1 cellular context compared by ENCODE assay signal in the genomic region with DNA sequence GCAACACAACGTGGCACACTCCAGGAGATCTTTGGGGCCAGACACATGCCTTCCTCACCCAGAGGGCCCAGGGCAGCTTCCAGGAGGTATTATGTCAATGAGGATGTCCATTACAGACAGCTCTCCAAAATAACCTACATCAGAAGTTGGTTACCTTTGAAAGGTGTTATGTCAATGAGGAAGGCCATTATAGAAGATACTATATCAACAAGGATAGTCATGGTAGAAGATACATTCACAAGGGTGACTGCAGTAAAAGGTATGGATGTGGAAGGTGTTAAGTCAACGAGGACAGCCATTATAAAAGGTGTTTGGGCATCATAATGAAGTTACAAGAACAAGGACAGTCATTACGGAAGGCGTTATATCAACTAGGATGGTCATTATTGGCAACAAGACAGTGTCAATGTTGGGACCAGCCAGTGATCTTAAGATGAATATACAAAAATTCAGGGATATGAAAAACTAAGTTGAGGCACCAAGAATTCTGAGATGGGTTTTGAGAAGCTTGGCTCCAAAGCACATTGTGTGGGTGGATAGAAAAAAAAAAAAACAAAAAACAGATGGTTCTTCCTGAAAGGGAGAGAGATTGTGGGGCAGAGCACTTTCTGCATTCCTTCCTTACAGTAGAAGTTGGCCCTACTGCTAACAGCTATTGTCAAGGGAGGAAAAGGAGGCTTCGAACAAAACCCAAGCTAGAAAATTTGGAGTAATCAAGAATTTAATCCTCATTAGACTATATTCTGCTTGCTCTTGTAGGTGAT.
A peak's percentile ranks its signal among the peaks of the same experiment; 100 is the strongest.
TF ChIP-seq lines count a peak whose summit lies in the region.

No MANE protein-coding gene starts in this region.

TF ChIP-seq in K562, 482 proteins besides CTCF, POLR2A, EP300 and RAD21 (continued from another document and continues in another):
- TF ChIP-seq ZNF780A (CRISPR knock-in tag; IDR thresholded peaks at IDR 0.05) (no peak), BCOR (IDR thresholded peaks at IDR 0.05) (no peak), DMBX1 (CRISPR knock-in tag; IDR thresholded peaks at IDR 0.05; ENCODE audit: borderline replicate concordance) (no peak), ZNF253 (CRISPR knock-in tag; conservative IDR thresholded peaks at IDR 0.05) (no peak), TGIF2 (CRISPR knock-in tag; IDR thresholded peaks at IDR 0.05) (no peak), YBX1 (IDR thresholded peaks at IDR 0.05) (no peak), COPS2 (conservative IDR thresholded peaks at IDR 0.05) (no peak), ZNF316 (IDR thresholded peaks at IDR 0.05) (no peak), ARNT (IDR thresholded peaks at IDR 0.05) (no peak; a peak in 1 of 4 replicates), ILK (tag; IDR thresholded peaks at IDR 0.05; ENCODE audit: borderline replicate concordance, low read depth) (no peak), SMARCA5 (IDR thresholded peaks at IDR 0.05) (no peak), ILF3 (IDR thresholded peaks at IDR 0.05; ENCODE audit: borderline replicate concordance) (no peak), ZKSCAN8 (CRISPR knock-in tag; IDR thresholded peaks at IDR 0.05) (no peak), ETV1 (tag; conservative IDR thresholded peaks at IDR 0.05; ENCODE audit: low read depth) (no peak), CREB1 (IDR thresholded peaks at IDR 0.05) (no peak), CREB1 (CRISPR knock-in tag; IDR thresholded peaks at IDR 0.05) (no peak), SMAD2 (IDR thresholded peaks at IDR 0.05; ENCODE audit: low read depth, low read length) (no peak), MCM7 (IDR thresholded peaks at IDR 0.05) (no peak), NR3C1 (CRISPR knock-in tag; IDR thresholded peaks at IDR 0.05) (no peak), ZNF324 (CRISPR knock-in tag; IDR thresholded peaks at IDR 0.05) (no peak), MECOM (CRISPR knock-in tag; IDR thresholded peaks at IDR 0.05) (peak; percentile 64), TOE1 (IDR thresholded peaks at IDR 0.05; ENCODE audit: borderline replicate concordance) (no peak), TOE1 (CRISPR knock-in tag; IDR thresholded peaks at IDR 0.05; ENCODE audit: borderline replicate concordance, low read depth) (no peak), CEBPB (tag; IDR thresholded peaks at IDR 0.05) (no peak), MTA2 (IDR thresholded peaks at IDR 0.05; ENCODE audit: low read depth) (no peak), HNRNPL (IDR thresholded peaks at IDR 0.05; ENCODE audit: low read depth, low read length) (no peak), CREBBP (IDR thresholded peaks at IDR 0.05; ENCODE audit: low read depth, low read length) (no peak), EWSR1 (IDR thresholded peaks at IDR 0.05; ENCODE audit: borderline replicate concordance, low read depth, partially characterized antibody) (no peak)
- TF ChIP-seq, protein P1, sequence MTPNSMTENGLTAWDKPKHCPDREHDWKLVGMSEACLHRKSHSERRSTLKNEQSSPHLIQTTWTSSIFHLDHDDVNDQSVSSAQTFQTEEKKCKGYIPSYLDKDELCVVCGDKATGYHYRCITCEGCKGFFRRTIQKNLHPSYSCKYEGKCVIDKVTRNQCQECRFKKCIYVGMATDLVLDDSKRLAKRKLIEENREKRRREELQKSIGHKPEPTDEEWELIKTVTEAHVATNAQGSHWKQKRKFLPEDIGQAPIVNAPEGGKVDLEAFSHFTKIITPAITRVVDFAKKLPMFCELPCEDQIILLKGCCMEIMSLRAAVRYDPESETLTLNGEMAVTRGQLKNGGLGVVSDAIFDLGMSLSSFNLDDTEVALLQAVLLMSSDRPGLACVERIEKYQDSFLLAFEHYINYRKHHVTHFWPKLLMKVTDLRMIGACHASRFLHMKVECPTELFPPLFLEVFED (CRISPR knock-in tag; conservative IDR thresholded peaks at IDR 0.05), result no peak
- TF ChIP-seq, protein P2, sequence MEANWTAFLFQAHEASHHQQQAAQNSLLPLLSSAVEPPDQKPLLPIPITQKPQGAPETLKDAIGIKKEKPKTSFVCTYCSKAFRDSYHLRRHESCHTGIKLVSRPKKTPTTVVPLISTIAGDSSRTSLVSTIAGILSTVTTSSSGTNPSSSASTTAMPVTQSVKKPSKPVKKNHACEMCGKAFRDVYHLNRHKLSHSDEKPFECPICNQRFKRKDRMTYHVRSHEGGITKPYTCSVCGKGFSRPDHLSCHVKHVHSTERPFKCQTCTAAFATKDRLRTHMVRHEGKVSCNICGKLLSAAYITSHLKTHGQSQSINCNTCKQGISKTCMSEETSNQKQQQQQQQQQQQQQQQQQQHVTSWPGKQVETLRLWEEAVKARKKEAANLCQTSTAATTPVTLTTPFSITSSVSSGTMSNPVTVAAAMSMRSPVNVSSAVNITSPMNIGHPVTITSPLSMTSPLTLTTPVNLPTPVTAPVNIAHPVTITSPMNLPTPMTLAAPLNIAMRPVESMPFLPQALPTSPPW (CRISPR knock-in tag; IDR thresholded peaks at IDR 0.05), result 0 out of 2 replicates have a peak, but pooled peaks have one; percentile 9
- TF ChIP-seq, protein P3, sequence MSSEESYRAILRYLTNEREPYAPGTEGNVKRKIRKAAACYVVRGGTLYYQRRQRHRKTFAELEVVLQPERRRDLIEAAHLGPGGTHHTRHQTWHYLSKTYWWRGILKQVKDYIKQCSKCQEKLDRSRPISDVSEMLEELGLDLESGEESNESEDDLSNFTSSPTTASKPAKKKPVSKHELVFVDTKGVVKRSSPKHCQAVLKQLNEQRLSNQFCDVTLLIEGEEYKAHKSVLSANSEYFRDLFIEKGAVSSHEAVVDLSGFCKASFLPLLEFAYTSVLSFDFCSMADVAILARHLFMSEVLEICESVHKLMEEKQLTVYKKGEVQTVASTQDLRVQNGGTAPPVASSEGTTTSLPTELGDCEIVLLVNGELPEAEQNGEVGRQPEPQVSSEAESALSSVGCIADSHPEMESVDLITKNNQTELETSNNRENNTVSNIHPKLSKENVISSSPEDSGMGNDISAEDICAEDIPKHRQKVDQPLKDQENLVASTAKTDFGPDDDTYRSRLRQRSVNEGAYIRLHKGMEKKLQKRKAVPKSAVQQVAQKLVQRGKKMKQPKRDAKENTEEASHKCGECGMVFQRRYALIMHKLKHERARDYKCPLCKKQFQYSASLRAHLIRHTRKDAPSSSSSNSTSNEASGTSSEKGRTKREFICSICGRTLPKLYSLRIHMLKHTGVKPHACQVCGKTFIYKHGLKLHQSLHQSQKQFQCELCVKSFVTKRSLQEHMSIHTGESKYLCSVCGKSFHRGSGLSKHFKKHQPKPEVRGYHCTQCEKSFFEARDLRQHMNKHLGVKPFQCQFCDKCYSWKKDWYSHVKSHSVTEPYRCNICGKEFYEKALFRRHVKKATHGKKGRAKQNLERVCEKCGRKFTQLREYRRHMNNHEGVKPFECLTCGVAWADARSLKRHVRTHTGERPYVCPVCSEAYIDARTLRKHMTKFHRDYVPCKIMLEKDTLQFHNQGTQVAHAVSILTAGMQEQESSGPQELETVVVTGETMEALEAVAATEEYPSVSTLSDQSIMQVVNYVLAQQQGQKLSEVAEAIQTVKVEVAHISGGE (CRISPR knock-in tag; IDR thresholded peaks at IDR 0.05), result peak in 1 of 3 experiments; percentile 10; a peak in 1 of 6 replicates
- TF ChIP-seq, protein P4, sequence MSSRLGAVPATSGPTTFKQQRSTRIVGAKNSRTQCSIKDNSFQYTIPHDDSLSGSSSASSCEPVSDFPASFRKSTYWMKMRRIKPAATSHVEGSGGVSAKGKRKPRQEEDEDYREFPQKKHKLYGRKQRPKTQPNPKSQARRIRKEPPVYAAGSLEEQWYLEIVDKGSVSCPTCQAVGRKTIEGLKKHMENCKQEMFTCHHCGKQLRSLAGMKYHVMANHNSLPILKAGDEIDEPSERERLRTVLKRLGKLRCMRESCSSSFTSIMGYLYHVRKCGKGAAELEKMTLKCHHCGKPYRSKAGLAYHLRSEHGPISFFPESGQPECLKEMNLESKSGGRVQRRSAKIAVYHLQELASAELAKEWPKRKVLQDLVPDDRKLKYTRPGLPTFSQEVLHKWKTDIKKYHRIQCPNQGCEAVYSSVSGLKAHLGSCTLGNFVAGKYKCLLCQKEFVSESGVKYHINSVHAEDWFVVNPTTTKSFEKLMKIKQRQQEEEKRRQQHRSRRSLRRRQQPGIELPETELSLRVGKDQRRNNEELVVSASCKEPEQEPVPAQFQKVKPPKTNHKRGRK (tag; IDR thresholded peaks at IDR 0.05), result no peak
- TF ChIP-seq, protein P5, sequence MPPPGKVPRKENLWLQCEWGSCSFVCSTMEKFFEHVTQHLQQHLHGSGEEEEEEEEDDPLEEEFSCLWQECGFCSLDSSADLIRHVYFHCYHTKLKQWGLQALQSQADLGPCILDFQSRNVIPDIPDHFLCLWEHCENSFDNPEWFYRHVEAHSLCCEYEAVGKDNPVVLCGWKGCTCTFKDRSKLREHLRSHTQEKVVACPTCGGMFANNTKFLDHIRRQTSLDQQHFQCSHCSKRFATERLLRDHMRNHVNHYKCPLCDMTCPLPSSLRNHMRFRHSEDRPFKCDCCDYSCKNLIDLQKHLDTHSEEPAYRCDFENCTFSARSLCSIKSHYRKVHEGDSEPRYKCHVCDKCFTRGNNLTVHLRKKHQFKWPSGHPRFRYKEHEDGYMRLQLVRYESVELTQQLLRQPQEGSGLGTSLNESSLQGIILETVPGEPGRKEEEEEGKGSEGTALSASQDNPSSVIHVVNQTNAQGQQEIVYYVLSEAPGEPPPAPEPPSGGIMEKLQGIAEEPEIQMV (tag; conservative IDR thresholded peaks at IDR 0.05; ENCODE audit: low read depth), result no peak
- TF ChIP-seq, protein P6, sequence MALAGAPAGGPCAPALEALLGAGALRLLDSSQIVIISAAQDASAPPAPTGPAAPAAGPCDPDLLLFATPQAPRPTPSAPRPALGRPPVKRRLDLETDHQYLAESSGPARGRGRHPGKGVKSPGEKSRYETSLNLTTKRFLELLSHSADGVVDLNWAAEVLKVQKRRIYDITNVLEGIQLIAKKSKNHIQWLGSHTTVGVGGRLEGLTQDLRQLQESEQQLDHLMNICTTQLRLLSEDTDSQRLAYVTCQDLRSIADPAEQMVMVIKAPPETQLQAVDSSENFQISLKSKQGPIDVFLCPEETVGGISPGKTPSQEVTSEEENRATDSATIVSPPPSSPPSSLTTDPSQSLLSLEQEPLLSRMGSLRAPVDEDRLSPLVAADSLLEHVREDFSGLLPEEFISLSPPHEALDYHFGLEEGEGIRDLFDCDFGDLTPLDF (CRISPR knock-in tag; IDR thresholded peaks at IDR 0.05), result no peak
- TF ChIP-seq, protein P7, sequence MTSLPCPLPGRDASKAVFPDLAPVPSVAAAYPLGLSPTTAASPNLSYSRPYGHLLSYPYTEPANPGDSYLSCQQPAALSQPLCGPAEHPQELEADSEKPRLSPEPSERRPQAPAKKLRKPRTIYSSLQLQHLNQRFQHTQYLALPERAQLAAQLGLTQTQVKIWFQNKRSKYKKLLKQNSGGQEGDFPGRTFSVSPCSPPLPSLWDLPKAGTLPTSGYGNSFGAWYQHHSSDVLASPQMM (CRISPR knock-in tag; IDR thresholded peaks at IDR 0.05), result no peak
- TF ChIP-seq, protein P8, sequence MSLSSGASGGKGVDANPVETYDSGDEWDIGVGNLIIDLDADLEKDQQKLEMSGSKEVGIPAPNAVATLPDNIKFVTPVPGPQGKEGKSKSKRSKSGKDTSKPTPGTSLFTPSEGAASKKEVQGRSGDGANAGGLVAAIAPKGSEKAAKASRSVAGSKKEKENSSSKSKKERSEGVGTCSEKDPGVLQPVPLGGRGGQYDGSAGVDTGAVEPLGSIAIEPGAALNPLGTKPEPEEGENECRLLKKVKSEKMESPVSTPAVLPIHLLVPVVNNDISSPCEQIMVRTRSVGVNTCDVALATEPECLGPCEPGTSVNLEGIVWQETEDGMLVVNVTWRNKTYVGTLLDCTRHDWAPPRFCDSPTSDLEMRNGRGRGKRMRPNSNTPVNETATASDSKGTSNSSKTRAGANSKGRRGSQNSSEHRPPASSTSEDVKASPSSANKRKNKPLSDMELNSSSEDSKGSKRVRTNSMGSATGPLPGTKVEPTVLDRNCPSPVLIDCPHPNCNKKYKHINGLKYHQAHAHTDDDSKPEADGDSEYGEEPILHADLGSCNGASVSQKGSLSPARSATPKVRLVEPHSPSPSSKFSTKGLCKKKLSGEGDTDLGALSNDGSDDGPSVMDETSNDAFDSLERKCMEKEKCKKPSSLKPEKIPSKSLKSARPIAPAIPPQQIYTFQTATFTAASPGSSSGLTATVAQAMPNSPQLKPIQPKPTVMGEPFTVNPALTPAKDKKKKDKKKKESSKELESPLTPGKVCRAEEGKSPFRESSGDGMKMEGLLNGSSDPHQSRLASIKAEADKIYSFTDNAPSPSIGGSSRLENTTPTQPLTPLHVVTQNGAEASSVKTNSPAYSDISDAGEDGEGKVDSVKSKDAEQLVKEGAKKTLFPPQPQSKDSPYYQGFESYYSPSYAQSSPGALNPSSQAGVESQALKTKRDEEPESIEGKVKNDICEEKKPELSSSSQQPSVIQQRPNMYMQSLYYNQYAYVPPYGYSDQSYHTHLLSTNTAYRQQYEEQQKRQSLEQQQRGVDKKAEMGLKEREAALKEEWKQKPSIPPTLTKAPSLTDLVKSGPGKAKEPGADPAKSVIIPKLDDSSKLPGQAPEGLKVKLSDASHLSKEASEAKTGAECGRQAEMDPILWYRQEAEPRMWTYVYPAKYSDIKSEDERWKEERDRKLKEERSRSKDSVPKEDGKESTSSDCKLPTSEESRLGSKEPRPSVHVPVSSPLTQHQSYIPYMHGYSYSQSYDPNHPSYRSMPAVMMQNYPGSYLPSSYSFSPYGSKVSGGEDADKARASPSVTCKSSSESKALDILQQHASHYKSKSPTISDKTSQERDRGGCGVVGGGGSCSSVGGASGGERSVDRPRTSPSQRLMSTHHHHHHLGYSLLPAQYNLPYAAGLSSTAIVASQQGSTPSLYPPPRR (CRISPR knock-in tag; IDR thresholded peaks at IDR 0.05; ENCODE audit: borderline replicate concordance), result peak; percentile 61; the same call in 1 of the 2 replicates
- TF ChIP-seq, protein P9, sequence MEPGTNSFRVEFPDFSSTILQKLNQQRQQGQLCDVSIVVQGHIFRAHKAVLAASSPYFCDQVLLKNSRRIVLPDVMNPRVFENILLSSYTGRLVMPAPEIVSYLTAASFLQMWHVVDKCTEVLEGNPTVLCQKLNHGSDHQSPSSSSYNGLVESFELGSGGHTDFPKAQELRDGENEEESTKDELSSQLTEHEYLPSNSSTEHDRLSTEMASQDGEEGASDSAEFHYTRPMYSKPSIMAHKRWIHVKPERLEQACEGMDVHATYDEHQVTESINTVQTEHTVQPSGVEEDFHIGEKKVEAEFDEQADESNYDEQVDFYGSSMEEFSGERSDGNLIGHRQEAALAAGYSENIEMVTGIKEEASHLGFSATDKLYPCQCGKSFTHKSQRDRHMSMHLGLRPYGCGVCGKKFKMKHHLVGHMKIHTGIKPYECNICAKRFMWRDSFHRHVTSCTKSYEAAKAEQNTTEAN (CRISPR knock-in tag; IDR thresholded peaks at IDR 0.05), result no peak
